Comparison of ENCODE assay signal across 8 cellular contexts in genomic region chr3:90092994-90093393, GRCh38.
DNase-seq lines count a peak whose midpoint lies in the region; ATAC-seq and TF ChIP-seq lines count a peak whose summit lies in the region.

No MANE protein-coding gene starts in this region.

- no peaks in the 10 kb centered on the region for H4K20me1 ChIP-seq in KMS-11 (ENCODE audit: insufficient read depth)

- H3K27me3 ChIP-seq in KMS-11 (ENCODE audit: insufficient read depth, low read depth): no peaks in the 10 kb centered on the region

- POLR2A ChIA-PET in activated CD4-positive, alpha-beta T cell treated with anti-CD3 and anti-CD28 coated beads, Interleukin-2, amount 10 ng/mL, durations not matched to agents 7 days and 5 days (lab: Charles Lee): no interaction called here

- CTCF ChIA-PET in activated CD4-positive, alpha-beta T cell treated with anti-CD3 and anti-CD28 coated beads, Interleukin-2, amount 10 ng/mL, durations not matched to agents 7 days and 5 days (lab: Charles Lee): no interaction called here

- no peaks in the 10 kb centered on the region for H3K27me3 Mint-ChIP-seq in activated CD4-positive, alpha-beta T cell treated with anti-CD3 and anti-CD28 coated beads, Interleukin-2, amount 10 ng/mL, durations not matched to agents 7 days and 5 days

- H3K79me2 ChIP-seq in KMS-11 (ENCODE audit: insufficient read depth, low read depth): no peaks in the 10 kb centered on the region

- no peak overlapping the region for H3K4me3 ChIP-seq in KMS-11 (IDR thresholded peaks at IDR 0.05; ENCODE audit: insufficient read depth, low read depth, low read length)

- peak; percentile 12 for DNase-seq in GM03348 (ENCODE audit: low spot score)
- peak; percentile 40 for DNase-seq in amniotic epithelial cell (ENCODE audit: low read depth)
- DNase-seq in myocyte (ENCODE audit: low read depth): peak; percentile 52
- no peak for DNase-seq in stimulated activated CD4-positive, alpha-beta T cell treated with anti-CD3 and anti-CD28 coated beads, Interleukin-4, amount 100 ng/mL, for 4 hours
- DNase-seq in stimulated activated CD4-positive, alpha-beta T cell treated with anti-CD3 and anti-CD28 coated beads, Interleukin-12 subunit alpha, Interleukin-12 subunit beta, amount 100 ng/mL, for 4 hours: no peak
- DNase-seq in activated CD4-positive, alpha-beta T cell treated with anti-CD3 and anti-CD28 coated beads, Interleukin-2, amount 10 ng/mL, durations not matched to agents 7 days and 5 days: no peak

- H2AFZ ChIP-seq in KMS-11 (ENCODE audit: low read depth): no peak overlapping the region

- H3K36me3 Mint-ChIP-seq in activated CD4-positive, alpha-beta T cell treated with anti-CD3 and anti-CD28 coated beads, Interleukin-2, amount 10 ng/mL, durations not matched to agents 7 days and 5 days (ENCODE audit: low read depth): no peaks in the 10 kb centered on the region

- H3K27ac Mint-ChIP-seq in activated CD4-positive, alpha-beta T cell treated with anti-CD3 and anti-CD28 coated beads, Interleukin-2, amount 10 ng/mL, durations not matched to agents 7 days and 5 days: no peak overlapping the region

- no peak for ATAC-seq in HG03025 (IDR thresholded peaks at IDR 0.05; ENCODE audit: low FRiP score, unreplicated experiment)

- H3K9me3 Mint-ChIP-seq in activated CD4-positive, alpha-beta T cell treated with anti-CD3 and anti-CD28 coated beads, Interleukin-2, amount 10 ng/mL, durations not matched to agents 7 days and 5 days: no peaks in the 10 kb centered on the region

- H3K4me1 Mint-ChIP-seq in activated CD4-positive, alpha-beta T cell treated with anti-CD3 and anti-CD28 coated beads, Interleukin-2, amount 10 ng/mL, durations not matched to agents 7 days and 5 days: no peaks in the 10 kb centered on the region

- no peak overlapping the region for H3K9ac ChIP-seq in KMS-11

- no peak overlapping the region for H3K4me3 Mint-ChIP-seq in activated CD4-positive, alpha-beta T cell treated with anti-CD3 and anti-CD28 coated beads, Interleukin-2, amount 10 ng/mL, durations not matched to agents 7 days and 5 days

- TF ChIP-seq CTCF in KMS-11 (conservative IDR thresholded peaks at IDR 0.05; ENCODE audit: low read depth, low read length): peak; percentile 60

- H3K4me1 ChIP-seq in KMS-11 (ENCODE audit: low read depth, poor library complexity, severe bottlenecking): no peaks in the 10 kb centered on the region

- H3K4me2 ChIP-seq in KMS-11: no peak overlapping the region

- no peak overlapping the region for H3K27ac ChIP-seq in KMS-11

- H3K36me3 ChIP-seq in KMS-11 (ENCODE audit: insufficient read depth): no peaks in the 10 kb centered on the region

Comparison
In these comparisons a context has a peak if more than half of its experiments do, and no peak if none do; other contexts are left out.
1. DNase-seq: peak in GM03348 (single experiment), amniotic epithelial cell (single experiment) and myocyte (single experiment); none in stimulated activated CD4-positive, alpha-beta T cell treated with anti-CD3 and anti-CD28 coated beads, Interleukin-4, amount 100 ng/mL, for 4 hours (0 of 2), stimulated activated CD4-positive, alpha-beta T cell treated with anti-CD3 and anti-CD28 coated beads, Interleukin-12 subunit alpha, Interleukin-12 subunit beta, amount 100 ng/mL, for 4 hours (single experiment) and activated CD4-positive, alpha-beta T cell treated with anti-CD3 and anti-CD28 coated beads, Interleukin-2, amount 10 ng/mL, durations not matched to agents 7 days and 5 days (single experiment).